ENCODE assay signal across 8 cellular contexts in the genomic region with DNA sequence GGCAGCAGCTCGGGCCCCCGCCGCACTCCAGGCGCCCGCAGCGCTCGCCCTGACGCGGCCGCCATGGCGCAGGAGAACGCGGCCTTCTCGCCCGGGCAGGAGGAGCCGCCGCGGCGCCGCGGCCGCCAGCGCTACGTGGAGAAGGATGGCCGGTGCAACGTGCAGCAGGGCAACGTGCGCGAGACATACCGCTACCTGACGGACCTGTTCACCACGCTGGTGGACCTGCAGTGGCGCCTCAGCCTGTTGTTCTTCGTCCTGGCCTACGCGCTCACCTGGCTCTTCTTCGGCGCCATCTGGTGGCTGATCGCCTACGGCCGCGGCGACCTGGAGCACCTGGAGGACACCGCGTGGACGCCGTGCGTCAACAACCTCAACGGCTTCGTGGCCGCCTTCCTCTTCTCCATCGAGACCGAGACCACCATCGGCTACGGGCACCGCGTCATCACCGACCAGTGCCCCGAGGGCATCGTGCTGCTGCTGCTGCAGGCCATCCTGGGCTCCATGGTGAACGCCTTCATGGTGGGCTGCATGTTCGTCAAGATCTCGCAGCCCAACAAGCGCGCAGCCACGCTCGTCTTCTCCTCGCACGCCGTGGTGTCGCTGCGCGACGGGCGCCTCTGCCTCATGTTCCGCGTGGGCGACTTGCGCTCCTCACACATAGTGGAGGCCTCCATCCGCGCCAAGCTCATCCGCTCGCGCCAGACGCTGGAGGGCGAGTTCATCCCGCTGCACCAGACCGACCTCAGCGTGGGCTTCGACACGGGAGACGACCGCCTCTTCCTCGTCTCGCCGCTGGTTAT. TPM values are rescaled to one million over a fixed set of nuclear protein-coding genes. Genes with fewer than 3 reads are reported as not detected.
DNase-seq lines count a peak whose midpoint lies in the region; ATAC-seq and TF ChIP-seq lines count a peak whose summit lies in the region.

No MANE protein-coding gene starts in this region.

- TF ChIP-seq CTCF in Caco-2 (IDR thresholded peaks at IDR 0.05; ENCODE audit: insufficient read depth in 1 of 2, low read depth in 1 of 2, low read length in 1 of 2, severe bottlenecking in 1 of 2, unreplicated experiment in 1 of 2), result peak; percentile 18 to 46
- peak; percentile 64 for TF ChIP-seq CTCF in upper lobe of right lung (IDR thresholded peaks at IDR 0.05)

- no peaks in the 10 kb centered on the region for H3K36me3 Mint-ChIP-seq in Caco-2 (ENCODE audit: insufficient read depth, unreplicated experiment)
- H3K36me3 Mint-ChIP-seq in activated naive CD4-positive, alpha-beta T cell treated with anti-CD3 and anti-CD28 coated beads for 36 hours (ENCODE audit: low read depth), result no peaks in the 10 kb centered on the region

- H3K4me1 Mint-ChIP-seq in Caco-2 (ENCODE audit: low read depth, unreplicated experiment), result peaks cover 7% of the 10 kb centered on the region
- peaks cover 5% of the 10 kb centered on the region for H3K4me1 Mint-ChIP-seq in activated naive CD4-positive, alpha-beta T cell treated with anti-CD3 and anti-CD28 coated beads for 36 hours (ENCODE audit: low read depth)

- intact Hi-C loops in Caco-2 (cut with micrococcal nuclease; ENCODE audit: unreplicated experiment), result loop anchor here (10.0 kb wide), 1 partner anchor 149 kb away; no protein-coding TSS in a partner anchor
- intact Hi-C loops in activated naive CD4-positive, alpha-beta T cell treated with anti-CD3 and anti-CD28 coated beads for 36 hours (cut with micrococcal nuclease), result loop anchor here (1.0 to 5.0 kb wide), 5 partner anchors 25 to 287 kb away; a partner anchor contains a TSS
- intact Hi-C loops in Right ventricle myocardium inferior (cut with DNase I), result no loop called here
- intact Hi-C loops in posterior cingulate gyrus (cut with DNase I), result no loop called here
- intact Hi-C loops in upper lobe of right lung (cut with DNase I), result no loop called here

- H3K27me3 ChIP-seq in Caco-2 (replicated peaks; ENCODE audit: control insufficient read depth, insufficient read depth, low read length) (no peaks in the 10 kb centered on the region), upper lobe of right lung (peaks cover 45% of the 10 kb centered on the region)

- H3K27ac ChIP-seq in upper lobe of right lung, result no peak overlapping the region

- H3K27me3 Mint-ChIP-seq in Caco-2 (ENCODE audit: insufficient read depth, unreplicated experiment), result peaks cover 11% of the 10 kb centered on the region
- peaks cover 30% of the 10 kb centered on the region for H3K27me3 Mint-ChIP-seq in activated naive CD4-positive, alpha-beta T cell treated with anti-CD3 and anti-CD28 coated beads for 36 hours (ENCODE audit: low read depth)

- no peaks in the 10 kb centered on the region for H3K9me3 ChIP-seq in Caco-2
- no peaks in the 10 kb centered on the region for H3K9me3 ChIP-seq in upper lobe of right lung

- no peak overlapping the region for H3K4me3 ChIP-seq in Caco-2 (ENCODE audit: low read depth, low read length)
- peak overlapping the region; percentile 21 for H3K4me3 ChIP-seq in upper lobe of right lung

- CTCF ChIA-PET in Caco-2 (lab: Charles Lee), result interaction anchor here (1.7 kb wide), 2 partner anchors 18 to 136 kb away, joined by 12 to 14 read pairs; no protein-coding TSS in a partner anchor
- CTCF ChIA-PET in activated naive CD4-positive, alpha-beta T cell treated with anti-CD3 and anti-CD28 coated beads for 36 hours (lab: Charles Lee), result interaction anchor here (0.9 to 21.7 kb wide), 12 partner anchors 9 to 293 kb away, joined by 3 to 565 read pairs (median 9); a partner anchor contains a TSS

- no peaks in the 10 kb centered on the region for H3K9me3 Mint-ChIP-seq in Caco-2 (ENCODE audit: unreplicated experiment)
- no peaks in the 10 kb centered on the region for H3K9me3 Mint-ChIP-seq in activated naive CD4-positive, alpha-beta T cell treated with anti-CD3 and anti-CD28 coated beads for 36 hours

- POLR2A ChIA-PET in Caco-2 (lab: Charles Lee), result no interaction called here

- H3K36me3 ChIP-seq in Caco-2 (ENCODE audit: control insufficient read depth, insufficient read depth, low read length) (no peaks in the 10 kb centered on the region), upper lobe of right lung (no peaks in the 10 kb centered on the region)

- H3K4me3 Mint-ChIP-seq in Caco-2 (ENCODE audit: unreplicated experiment), result no peak overlapping the region
- H3K4me3 Mint-ChIP-seq in activated naive CD4-positive, alpha-beta T cell treated with anti-CD3 and anti-CD28 coated beads for 36 hours, result peak overlapping the region; percentile 61

- BruUV-seq in Caco-2 (replicated peaks; lab: Mats Ljungman, UMichigan), result no TSS peak

- ATAC-seq in HG02623 (IDR thresholded peaks at IDR 0.05; ENCODE audit: unreplicated experiment), result peak; percentile 56
- peak; percentile 62 for ATAC-seq in Right ventricle myocardium inferior
- peak; percentile 90 for ATAC-seq in upper lobe of right lung

- H3K4me1 ChIP-seq in Caco-2 (no peaks in the 10 kb centered on the region), upper lobe of right lung (no peaks in the 10 kb centered on the region)

- DNase-seq in Caco-2 (peak in 1 of 2 experiments; percentile 50), NOMO-1 treated with dmso at 0.1 percent for 144 hours (lab: John Stamatoyannopoulos, UW; ENCODE audit: unreplicated experiment) (peak; percentile 9), Right ventricle myocardium inferior (ENCODE audit: missing footprints) (peak; percentile 82), posterior cingulate gyrus (peak in 6 of 10 donors; percentile 58 to 93 (median 78)), upper lobe of right lung (peak; percentile 90), epidermal melanocyte (ENCODE audit: insufficient read length, low spot score) (no peak)
- peak; percentile 86 for DNase-seq in activated naive CD4-positive, alpha-beta T cell treated with anti-CD3 and anti-CD28 coated beads for 36 hours

- H3K27ac Mint-ChIP-seq in Caco-2 (ENCODE audit: unreplicated experiment), result no peak overlapping the region
- no peak overlapping the region for H3K27ac Mint-ChIP-seq in activated naive CD4-positive, alpha-beta T cell treated with anti-CD3 and anti-CD28 coated beads for 36 hours

RNA-seq across cellular contexts. Expression of a gene that starts 2.8 kb away (rescaled TPM):
- total RNA-seq in Caco-2 (2022) (not detected in 2 replicates), Right ventricle myocardium inferior (not detected), upper lobe of right lung (not detected)
- not detected for total RNA-seq in activated naive CD4-positive, alpha-beta T cell treated with anti-CD3 and anti-CD28 coated beads for 36 hours

RNA-seq across cellular contexts. Expression of a gene that starts 14.2 kb away (rescaled TPM):
- total RNA-seq in Caco-2 (2022), result 0.58 and 0.68 TPM in 2 replicates
- not detected for total RNA-seq in activated naive CD4-positive, alpha-beta T cell treated with anti-CD3 and anti-CD28 coated beads for 36 hours
- not detected for total RNA-seq in Right ventricle myocardium inferior
- total RNA-seq in upper lobe of right lung, result not detected

RNA-seq across cellular contexts. Expression of a gene that starts 14.2 kb away (rescaled TPM):
- total RNA-seq in Caco-2 (2022) (15.4 and 16.0 TPM in 2 replicates), Right ventricle myocardium inferior (21.9 TPM), upper lobe of right lung (37.5 TPM)
- 10 to 100 TPM; 22.2 to 24.7 TPM for total RNA-seq in activated naive CD4-positive, alpha-beta T cell treated with anti-CD3 and anti-CD28 coated beads for 36 hours

RNA-seq across cellular contexts. Expression of a gene that starts 31.4 kb away (rescaled TPM):
- total RNA-seq in Caco-2 (2022) (0.36 TPM in 1 of 2 replicates, not detected in the other), Right ventricle myocardium inferior (209 TPM), upper lobe of right lung (5.6 TPM)
- total RNA-seq in activated naive CD4-positive, alpha-beta T cell treated with anti-CD3 and anti-CD28 coated beads for 36 hours, result not detected

RNA-seq across cellular contexts. Expression of a gene that starts 52.4 kb away (rescaled TPM):
- total RNA-seq in Caco-2 (2022) (5.5 and 5.7 TPM in 2 replicates), Right ventricle myocardium inferior (2.4 TPM), upper lobe of right lung (7.1 TPM)
- 1 to 10 TPM; 2.6 TPM for total RNA-seq in activated naive CD4-positive, alpha-beta T cell treated with anti-CD3 and anti-CD28 coated beads for 36 hours

Comparison
In these comparisons a context has a peak if more than half of its experiments do, and no peak if none do; other contexts are left out.
1. intact Hi-C loops: an anchor here in Caco-2 (10.0 kb wide) and activated naive CD4-positive, alpha-beta T cell treated with anti-CD3 and anti-CD28 coated beads for 36 hours (1.0 to 5.0 kb wide); none called in Right ventricle myocardium inferior, posterior cingulate gyrus and upper lobe of right lung.